ENCODE assay signal across 8 cellular contexts in genomic region chr18:54224379-54225014, GRCh38. TPM values are rescaled to one million over a fixed set of nuclear protein-coding genes. Genes with fewer than 3 reads are reported as not detected.
DNase-seq lines count a peak whose midpoint lies in the region; ATAC-seq, FAIRE-seq and TF ChIP-seq lines count a peak whose summit lies in the region.

A gene with protein sequence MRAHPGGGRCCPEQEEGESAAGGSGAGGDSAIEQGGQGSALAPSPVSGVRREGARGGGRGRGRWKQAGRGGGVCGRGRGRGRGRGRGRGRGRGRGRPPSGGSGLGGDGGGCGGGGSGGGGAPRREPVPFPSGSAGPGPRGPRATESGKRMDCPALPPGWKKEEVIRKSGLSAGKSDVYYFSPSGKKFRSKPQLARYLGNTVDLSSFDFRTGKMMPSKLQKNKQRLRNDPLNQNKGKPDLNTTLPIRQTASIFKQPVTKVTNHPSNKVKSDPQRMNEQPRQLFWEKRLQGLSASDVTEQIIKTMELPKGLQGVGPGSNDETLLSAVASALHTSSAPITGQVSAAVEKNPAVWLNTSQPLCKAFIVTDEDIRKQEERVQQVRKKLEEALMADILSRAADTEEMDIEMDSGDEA (minus strand): TSS chr18:54224669. CDS start chr18:54224559, 110 bp downstream.

- no peaks in the 10 kb centered on the region for H3K27me3 ChIP-seq in adrenal gland
- no peaks in the 10 kb centered on the region for H3K27me3 ChIP-seq in heart left ventricle
- H3K27me3 ChIP-seq in upper lobe of left lung: no peaks in the 10 kb centered on the region

- CTCF ChIA-PET in T-cell (lab: Charles Lee): interaction anchor here (0.5 to 1.7 kb wide), 4 partner anchors 24 to 133 kb away, joined by 3 to 5 read pairs (median 4); partner anchors contain the start of genes C18orf54 (in 1 of the 2), POLI (in 1 of the 2) and STARD6 (in 1 of the 2)

- TF ChIP-seq CTCF in adrenal gland (IDR thresholded peaks at IDR 0.05): peak in 2 of 6 experiments; percentile 7 to 8
- peak in 10 of 12 donors; percentile 9 to 64 (median 31) for TF ChIP-seq CTCF in heart left ventricle (IDR thresholded peaks at IDR 0.05)
- peak in 4 of 6 experiments; percentile 9 to 30 (median 14) for TF ChIP-seq CTCF in upper lobe of left lung (IDR thresholded peaks at IDR 0.05)

- peak; percentile 63 for DNase-seq in GM12891 (ENCODE audit: insufficient read length, low spot score)
- peak; percentile 88 for DNase-seq in NCI-H1436 treated with DMSO at 0.1 percent for 48 hours (lab: John Stamatoyannopoulos, UW)
- DNase-seq in T-cell: peak; percentile 85 to 95 (median 90)
- DNase-seq in adrenal gland: peak; percentile 93 to 97 (median 94)
- peak; percentile 94 to 97 (median 96) for DNase-seq in heart left ventricle
- peak; percentile 87 to 99 (median 94) for DNase-seq in posterior cingulate gyrus
- DNase-seq in upper lobe of left lung: peak; percentile 97 to 99

- TF ChIP-seq POLR2A in GM12891 (IDR thresholded peaks at IDR 0.05; ENCODE audit: low read depth, low read length) (no peak), adrenal gland (IDR thresholded peaks at IDR 0.05) (peak; percentile 35 to 70), heart left ventricle (IDR thresholded peaks at IDR 0.05) (peak in 1 of 2 donors; percentile 74), upper lobe of left lung (IDR thresholded peaks at IDR 0.05) (peak in 3 of 4 donors; percentile 53 to 84 (median 69))

- peaks cover under 1% of the 10 kb centered on the region for H3K36me3 Mint-ChIP-seq in T-cell

- peak within 1 kb of the TSS in 4 of 5 donors; percentile 68 to 97 (median 79) for H3K27ac ChIP-seq in adrenal gland
- H3K27ac ChIP-seq in heart left ventricle: peak within 1 kb of the TSS in 11 of 12 donors; percentile 59 to 86 (median 73)
- peak within 1 kb of the TSS; percentile 75 to 90 (median 88) for H3K27ac ChIP-seq in upper lobe of left lung

- FAIRE-seq in GM12891 (lab: Jason Lieb, UNC): peak; percentile 97

- H3K36me3 ChIP-seq in adrenal gland (replicated peaks in 1 of 2) (no peaks in the 10 kb centered on the region), heart left ventricle (no peaks in the 10 kb centered on the region), upper lobe of left lung (no peaks in the 10 kb centered on the region)

- H3K4me3 Mint-ChIP-seq in T-cell: peak within 1 kb of the TSS; percentile 91 to 94 (median 92)

- no peaks in the 10 kb centered on the region for H3K9me3 ChIP-seq in adrenal gland (replicated peaks in 1 of 3)
- H3K9me3 ChIP-seq in heart left ventricle: no peaks in the 10 kb centered on the region
- H3K9me3 ChIP-seq in upper lobe of left lung: no peaks in the 10 kb centered on the region

- peak within 1 kb of the TSS; percentile 90 to 91 for H3K27ac Mint-ChIP-seq in T-cell

- POLR2A ChIA-PET in T-cell (lab: Charles Lee): interaction anchor here in 1 of 2 donors (0.6 to 1.5 kb wide), 3 partner anchors 45 to 133 kb away, joined by 4 to 6 read pairs (median 6); partner anchors contain the start of genes C18orf54, POLI and STARD6

- H3K4me3 ChIP-seq in adrenal gland (peak within 1 kb of the TSS in 3 of 4 donors; percentile 33 to 98 (median 87)), heart left ventricle (peak within 1 kb of the TSS; percentile 50 to 92 (median 77)), upper lobe of left lung (peak within 1 kb of the TSS; percentile 73 to 86 (median 80))

- H3K27me3 Mint-ChIP-seq in T-cell: no peaks in the 10 kb centered on the region

- ATAC-seq in HG02840 (IDR thresholded peaks at IDR 0.05; ENCODE audit: low FRiP score, unreplicated experiment) (peak; percentile 92), T-cell (replicated peaks in 1 of 4) (peak; percentile 90 to 95 (median 94)), heart left ventricle (peak; percentile 100), upper lobe of left lung (ENCODE audit: low FRiP score in 2 of 2) (peak; percentile 100)

- H3K4me1 Mint-ChIP-seq in T-cell: peaks cover 36 to 44% (median 39%) of the 10 kb centered on the region in 3 donors

- 0 to 3% (median 1%) methylated on average over 7 to 66 of the region's 66 CpGs for WGBS in adrenal gland, 4 donors
- WGBS in heart left ventricle, 4 donors: 0 to 1% (median 1%) methylated on average over 36 to 66 of the region's 66 CpGs
- WGBS in upper lobe of left lung, 2 donors: 0 to 3% methylated on average over 21 to 30 of the region's 66 CpGs

- H3K4me1 ChIP-seq in adrenal gland (replicated peaks in 1 of 2) (peaks cover 27 to 40% of the 10 kb centered on the region in 2 donors), heart left ventricle (peaks cover 0 to 45% (median 27%) of the 10 kb centered on the region in 12 donors), upper lobe of left lung (peaks cover 17 to 38% (median 19%) of the 10 kb centered on the region in 4 donors)

- intact Hi-C loops in adrenal gland (cut with DNase I) (loop anchor here in 1 of 2 donors (5.0 kb wide), 1 partner anchor 38 kb away; no protein-coding TSS in a partner anchor), heart left ventricle (cut with DNase I) (loop anchor here in 9 of 10 donors (1.0 to 10.0 kb wide), 4 partner anchors 43 to 130 kb away; partner anchors contain the start of genes POLI (in 9 of the 9), C18orf54 (in 5 of the 9) and STARD6 (in 5 of the 9)), posterior cingulate gyrus (cut with DNase I) (loop anchor here (1.0 kb wide), 2 partner anchors 45 to 133 kb away; partner anchors contain the start of genes C18orf54, POLI and STARD6)

- H3K9me3 Mint-ChIP-seq in T-cell: no peaks in the 10 kb centered on the region

- TF ChIP-seq EP300 in upper lobe of left lung (IDR thresholded peaks at IDR 0.05): no peak

TF ChIP-seq in GM12891, 5 proteins besides CTCF, POLR2A, EP300 and RAD21:
- TF ChIP-seq TAF1 (IDR thresholded peaks at IDR 0.05; ENCODE audit: low read depth, low read length) (peak; percentile 46), POU2F2 (IDR thresholded peaks at IDR 0.05; ENCODE audit: low read depth, low read length) (no peak), POLR2AphosphoS5 (IDR thresholded peaks at IDR 0.05; ENCODE audit: low read depth, low read length) (0 out of 2 replicates have a peak, but pooled peaks have one; percentile 33)

RNA-seq across cellular contexts. Expression of the gene that starts here (rescaled TPM):
- 46.0 TPM for polyA plus RNA-seq in GM12891 (2012; ENCODE audit: low read depth, missing spikeins)
- total RNA-seq in T-cell (100 to 1,000 TPM in 2 of 5 donors, 10 to 100 TPM in 3; 83.8 to 107 (median 97.5) TPM), adrenal gland (10 to 100 TPM; 13.5 to 70.8 (median 39.7) TPM), heart left ventricle (10 to 100 TPM; 15.9 to 74.9 (median 48.2) TPM), upper lobe of left lung (100 to 1,000 TPM in 1 of 6 donors, 10 to 100 TPM in 5; 28.7 to 106 (median 52.8) TPM)
- polyA plus RNA-seq in adrenal gland (10 to 100 TPM; 27.6 to 51.3 (median 32.4) TPM), heart left ventricle (10 to 100 TPM; 16.8 to 30.9 TPM)

Comparison
In these comparisons a context has a peak if more than half of its experiments do, and no peak if none do; other contexts are left out.
1. Peak in every context shown above with its lines: DNase-seq, ATAC-seq, H3K4me3 ChIP-seq and H3K27ac ChIP-seq.